ENCODE assay signal across 8 cellular contexts in the genomic region with DNA sequence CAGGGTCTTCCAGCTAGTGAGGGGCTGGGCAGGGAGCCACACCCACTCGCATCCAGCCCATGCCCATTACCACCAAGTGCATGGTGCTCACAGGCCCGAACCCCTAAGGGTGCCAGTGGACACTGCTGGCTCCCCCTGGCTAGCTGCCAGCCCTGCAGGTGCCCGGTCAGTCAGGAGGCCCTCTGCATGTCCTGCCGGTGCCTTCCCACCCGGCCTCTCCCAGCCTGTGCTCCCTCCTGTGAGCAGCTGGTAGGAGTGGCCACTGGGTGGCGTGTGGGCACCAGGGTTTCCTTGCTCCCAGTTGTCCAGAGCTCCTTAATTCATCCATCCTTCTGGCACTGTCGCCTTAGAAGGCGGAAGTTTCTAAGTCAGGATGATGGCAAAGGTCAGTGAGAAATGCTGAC. TPM values are rescaled to one million over a fixed set of nuclear protein-coding genes. Genes with fewer than 3 reads are reported as not detected.
A peak's percentile ranks its signal among the peaks of the same experiment; 100 is the strongest.
DNase-seq lines count a peak whose midpoint lies in the region; ATAC-seq and TF ChIP-seq lines count a peak whose summit lies in the region.

No MANE protein-coding gene starts in this region.

- H3K4me1 ChIP-seq in neural progenitor cell: no peaks in the 10 kb centered on the region

- H3K27ac ChIP-seq in neural progenitor cell: no peak overlapping the region

- H3K4me2 ChIP-seq in neural progenitor cell: no peak overlapping the region

- H3K79me2 ChIP-seq in neural progenitor cell (ENCODE audit: low read depth): no peaks in the 10 kb centered on the region

- H3K36me3 Mint-ChIP-seq in neural progenitor cell: peaks cover 8% of the 10 kb centered on the region

- H3K4me3 ChIP-seq in epithelial cell of esophagus (ENCODE audit: low read length) (no peak overlapping the region), neural progenitor cell (no peak overlapping the region), lower leg skin (ENCODE audit: low read depth, poor library complexity, severe bottlenecking) (no peak overlapping the region)

- TF ChIP-seq CTCF in epithelial cell of esophagus (IDR thresholded peaks at IDR 0.05; ENCODE audit: insufficient read depth, low read depth, low read length, missing control alignments) (peak; percentile 77), neural progenitor cell (IDR thresholded peaks at IDR 0.05) (peak; percentile 87), lower leg skin (IDR thresholded peaks at IDR 0.05) (no peak)

- ATAC-seq in GM19328 (IDR thresholded peaks at IDR 0.05; ENCODE audit: unreplicated experiment): no peak

- no peak overlapping the region for H3K9ac ChIP-seq in neural progenitor cell

- intact Hi-C loops in lower leg skin (cut with DNase I; ENCODE audit: low total_unique reads): no loop called here

- H3F3A ChIP-seq in neural progenitor cell (ENCODE audit: low read depth): no peaks in the 10 kb centered on the region

- no peak overlapping the region for H2AFZ ChIP-seq in neural progenitor cell (replicated peaks)

- H3K36me3 ChIP-seq in neural progenitor cell: no peaks in the 10 kb centered on the region

- peaks cover 4% of the 10 kb centered on the region for H4K20me1 ChIP-seq in neural progenitor cell (ENCODE audit: low read depth)

- H3K9me3 Mint-ChIP-seq in neural progenitor cell: no peaks in the 10 kb centered on the region

- TF ChIP-seq POLR2A in lower leg skin (IDR thresholded peaks at IDR 0.05): no peak

- DNase-seq in Daoy (ENCODE audit: low read depth) (peak; percentile 68), HT1080 (ENCODE audit: low read depth) (peak; percentile 68), OCI-M1 (lab: John Stamatoyannopoulos, UW) (peak; percentile 74), epithelial cell of esophagus (ENCODE audit: low read depth) (peak; percentile 56), neural progenitor cell (ENCODE audit: low spot score) (peak; percentile 76), lower leg skin (ENCODE audit: low spot score in 2 of 2) (no peak)
- DNase-seq in activated CD8-positive, alpha-beta memory T cell treated with anti-CD3 and anti-CD28 coated beads for 24 hours: no peak

- peaks cover 2% of the 10 kb centered on the region for H3K4me1 Mint-ChIP-seq in neural progenitor cell

- H3K4me3 Mint-ChIP-seq in neural progenitor cell: no peak overlapping the region

- no peak overlapping the region for H3K27ac Mint-ChIP-seq in neural progenitor cell

- WGBS in lower leg skin, 2 donors: 58 to 63% methylated on average over 8 of the region's 8 CpGs

- H3K27me3 ChIP-seq in neural progenitor cell: no peaks in the 10 kb centered on the region

- peaks cover 12% of the 10 kb centered on the region for H3K27me3 Mint-ChIP-seq in neural progenitor cell (ENCODE audit: insufficient read depth, low read depth)

- no peaks in the 10 kb centered on the region for H3K9me3 ChIP-seq in neural progenitor cell (ENCODE audit: low read depth)

RNA-seq across cellular contexts. Expression of a gene that starts 33.4 kb away (rescaled TPM):
- 155 and 172 TPM in 2 replicates for total RNA-seq in Daoy (2014; rRNA removed; shearing (Covaris generic))
- 191 and 201 TPM in 2 replicates for total RNA-seq in HT1080 (2014; rRNA removed; shearing (Covaris generic))
- polyA plus RNA-seq in HT1080 (2015; cell fraction: cytosol; rRNA removed): 260 and 263 TPM in 2 replicates
- polyA plus RNA-seq in HT1080 (2015; cell fraction: nucleus; rRNA removed): 770 and 857 TPM in 2 replicates
- total RNA-seq in neural progenitor cell (ENCODE audit: low replicate concordance) (13.6 and 58.3 TPM in 2 replicates), lower leg skin (10 to 100 TPM; 77.7 to 90.3 (median 87.3) TPM)

RNA-seq across cellular contexts. Expression of a gene that starts 42.0 kb away (rescaled TPM):
- total RNA-seq in Daoy (2014; rRNA removed; shearing (Covaris generic)): 0.17 and 1.4 TPM in 2 replicates
- total RNA-seq in HT1080 (2014; rRNA removed; shearing (Covaris generic)): 0.72 and 1.6 TPM in 2 replicates
- polyA plus RNA-seq in HT1080 (2015; cell fraction: cytosol; rRNA removed): 0.15 and 0.41 TPM in 2 replicates
- 0.22 and 0.39 TPM in 2 replicates for polyA plus RNA-seq in HT1080 (2015; cell fraction: nucleus; rRNA removed)
- total RNA-seq in neural progenitor cell (ENCODE audit: low replicate concordance): 0.06 TPM in 1 of 2 replicates, not detected in the other
- under 1 TPM in 3 of 4 donors, not detected in 1; 0.08 to 0.32 (median 0.17) TPM for total RNA-seq in lower leg skin

Comparison
In these comparisons a context has a peak if more than half of its experiments do, and no peak if none do; other contexts are left out.
1. DNase-seq: peak in Daoy (single experiment), HT1080 (single experiment), OCI-M1 (single experiment), epithelial cell of esophagus (single experiment) and neural progenitor cell (single experiment); none in lower leg skin (0 of 2) and activated CD8-positive, alpha-beta memory T cell treated with anti-CD3 and anti-CD28 coated beads for 24 hours (single experiment).
2. CTCF ChIP-seq: peak in epithelial cell of esophagus (single experiment) and neural progenitor cell (single experiment); none in lower leg skin (0 of 3).